In the genomic region with DNA sequence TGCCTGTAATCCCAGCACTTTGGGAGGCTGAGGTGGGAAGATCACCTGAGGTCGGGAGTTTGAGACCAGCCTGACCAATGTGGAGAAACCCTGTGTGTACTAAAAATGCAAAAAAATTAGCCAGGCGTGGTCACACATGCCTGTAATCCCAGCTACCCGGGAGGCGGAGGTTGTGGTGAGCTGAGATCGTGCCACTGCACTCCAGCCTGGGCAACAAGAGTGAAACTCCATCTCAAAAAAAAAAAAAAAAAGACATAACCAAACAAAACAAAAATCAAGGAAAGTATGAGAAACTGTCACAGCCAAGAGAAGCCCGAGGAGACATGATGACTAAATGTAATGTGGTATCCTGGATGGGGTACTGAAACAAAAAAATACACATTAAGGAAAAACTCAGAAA, we compare ENCODE assay signal across 1 cellular context. TPM values are rescaled to one million over a fixed set of nuclear protein-coding genes. Genes with fewer than 3 reads are reported as not detected.
"Had no signal": no experiment of that assay in that cellular context is flagged by ENCODE, and none has a peak within 500 bp of the region (broad histone marks: within the 10 kb centered on the region; RNA-seq: fewer than 3 reads in every experiment).

No MANE protein-coding gene starts in this region.

RNA-seq across cellular contexts. Expression of gene ELF3, which starts 51.4 kb away (rescaled TPM):
- total RNA-seq: GM23248 had no signal
- polyA plus RNA-seq: GM23248 had no signal
